ENCODE assay signal across 16 cellular contexts in the genomic region with DNA sequence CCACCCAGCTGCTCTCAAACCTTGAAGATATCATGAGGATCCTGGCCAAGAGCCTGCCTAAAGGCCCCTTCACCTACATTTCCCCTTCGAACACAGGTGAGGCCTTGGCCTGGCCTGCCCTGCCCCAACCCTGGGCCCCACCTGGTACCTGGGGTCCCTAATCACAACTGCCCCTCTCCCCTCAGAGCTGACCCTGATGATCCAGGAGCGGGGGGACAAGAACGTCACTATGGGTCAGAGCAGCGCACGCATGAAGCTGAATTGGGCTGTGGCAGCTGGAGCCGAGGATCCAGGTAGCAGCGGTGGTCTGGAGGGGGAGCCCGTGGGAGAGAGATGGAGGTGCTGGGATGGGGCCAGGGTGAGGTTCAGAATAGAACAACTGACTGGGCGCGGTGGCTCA. TPM values are rescaled to one million over a fixed set of nuclear protein-coding genes. Genes with fewer than 3 reads are reported as not detected.
DNase-seq lines count a peak whose midpoint lies in the region; ATAC-seq and TF ChIP-seq lines count a peak whose summit lies in the region.
"Had no signal": no experiment of that assay in that cellular context is flagged by ENCODE, and none has a peak within 500 bp of the region (broad histone marks: within the 10 kb centered on the region; RNA-seq: fewer than 3 reads in every experiment).

No MANE protein-coding gene starts in this region.

- TF ChIP-seq EP300 in gastroesophageal sphincter (IDR thresholded peaks at IDR 0.05), result no peak

- DNase-seq in activated CD4-positive, alpha-beta T cell treated with anti-CD3 and anti-CD28 coated beads, Interleukin-2, amount 10 ng/mL, durations not matched to agents 7 days and 5 days, result no peak
- DNase-seq in activated CD4-positive, alpha-beta T cell treated with anti-CD3 and anti-CD28 coated beads, Interleukin-2, amount 50 U/mL, for 48 hours, result no peak
- DNase-seq in GM13976 (ENCODE audit: low spot score), result peak; percentile 13
- peak in 1 of 2 donors; percentile 8 for DNase-seq in central memory CD8-positive, alpha-beta T cell (ENCODE audit: low spot score in 2 of 2)
- no peak for DNase-seq in osteocyte (ENCODE audit: extremely low spot score, unreplicated experiment)
- DNase-seq in NCI-H1694 (lab: John Stamatoyannopoulos, UW), result no peak
- DNase-seq: adrenal gland, Caco-2, GDM1, NCI-H146, right cardiac atrium, SJCRH30 had no signal

- no peak overlapping the region for H3K27ac ChIP-seq in gastroesophageal sphincter
- H3K27ac ChIP-seq: adrenal gland, SJCRH30, tibial nerve had no signal

- CTCF ChIA-PET in activated CD4-positive, alpha-beta T cell treated with anti-CD3 and anti-CD28 coated beads, Interleukin-2, amount 10 ng/mL, durations not matched to agents 7 days and 5 days (lab: Charles Lee), result interaction anchor here (1.0 to 1.2 kb wide), 2 partner anchors 9 to 20 kb away, joined by 3 to 6 read pairs; partner anchors contain the start of gene ADGRE5

- H3K9me3 Mint-ChIP-seq in activated CD4-positive, alpha-beta T cell treated with anti-CD3 and anti-CD28 coated beads, Interleukin-2, amount 10 ng/mL, durations not matched to agents 7 days and 5 days, result no peaks in the 10 kb centered on the region
- H3K9me3 Mint-ChIP-seq in central memory CD8-positive, alpha-beta T cell, result no peaks in the 10 kb centered on the region
- no peaks in the 10 kb centered on the region for H3K9me3 Mint-ChIP-seq in osteocyte (ENCODE audit: unreplicated experiment)
- H3K9me3 Mint-ChIP-seq: neural crest cell had no signal

- TF ChIP-seq CTCF in GM13976 (IDR thresholded peaks at IDR 0.05; ENCODE audit: borderline replicate concordance, control extremely low read depth, extremely low read depth, insufficient read depth, missing control alignments) (no peak), osteocyte (IDR thresholded peaks at IDR 0.05) (no peak), gastroesophageal sphincter (IDR thresholded peaks at IDR 0.05) (no peak)

- H3K27me3 ChIP-seq in gastroesophageal sphincter, result no peaks in the 10 kb centered on the region
- H3K27me3 ChIP-seq: adrenal gland, SJCRH30, tibial nerve had no signal

- H3K36me3 Mint-ChIP-seq in activated CD4-positive, alpha-beta T cell treated with anti-CD3 and anti-CD28 coated beads, Interleukin-2, amount 10 ng/mL, durations not matched to agents 7 days and 5 days (ENCODE audit: low read depth), result peaks cover 64% of the 10 kb centered on the region
- H3K36me3 Mint-ChIP-seq in central memory CD8-positive, alpha-beta T cell (ENCODE audit: insufficient read depth), result peaks cover 91% of the 10 kb centered on the region
- no peaks in the 10 kb centered on the region for H3K36me3 Mint-ChIP-seq in osteocyte (ENCODE audit: unreplicated experiment)

- no peaks in the 10 kb centered on the region for H3K9me3 ChIP-seq in gastroesophageal sphincter
- H3K9me3 ChIP-seq: adrenal gland, Caco-2, SJCRH30, tibial nerve had no signal

- H3K4me3 ChIP-seq in gastroesophageal sphincter, result no peak overlapping the region
- H3K4me3 ChIP-seq: adrenal gland, SJCRH30, tibial nerve had no signal

- in situ Hi-C loops in GM13976 (cut with MboI; ENCODE audit: low sequenced_read_pairs, unreplicated experiment), result no loop called here

- peak overlapping the region; percentile 60 for H3K27ac Mint-ChIP-seq in activated CD4-positive, alpha-beta T cell treated with anti-CD3 and anti-CD28 coated beads, Interleukin-2, amount 10 ng/mL, durations not matched to agents 7 days and 5 days
- peak overlapping the region; percentile 89 for H3K27ac Mint-ChIP-seq in central memory CD8-positive, alpha-beta T cell (ENCODE audit: low read depth)
- H3K27ac Mint-ChIP-seq in osteocyte (ENCODE audit: unreplicated experiment), result peak overlapping the region; percentile 62

- H3K4me1 ChIP-seq in gastroesophageal sphincter, result peaks cover 0 to 11% (median 0%) of the 10 kb centered on the region in 3 donors
- H3K4me1 ChIP-seq: Caco-2, SJCRH30 had no signal

- POLR2A ChIA-PET in activated CD4-positive, alpha-beta T cell treated with anti-CD3 and anti-CD28 coated beads, Interleukin-2, amount 10 ng/mL, durations not matched to agents 7 days and 5 days (lab: Charles Lee), result interaction anchor here (1.0 kb wide), 1 partner anchor 40 kb away, joined by 3 read pairs; no protein-coding TSS in a partner anchor

- TF ChIP-seq POLR2A in gastroesophageal sphincter (IDR thresholded peaks at IDR 0.05), result no peak

- ATAC-seq in central memory CD8-positive, alpha-beta T cell (replicated peaks; ENCODE audit: extremely low read depth, poor library complexity, severe bottlenecking), result no peak
- no peak for ATAC-seq in esophagus mucosa
- no peak for ATAC-seq in gastroesophageal sphincter
- ATAC-seq: right cardiac atrium had no signal

- no peaks in the 10 kb centered on the region for H3K27me3 Mint-ChIP-seq in activated CD4-positive, alpha-beta T cell treated with anti-CD3 and anti-CD28 coated beads, Interleukin-2, amount 10 ng/mL, durations not matched to agents 7 days and 5 days
- no peaks in the 10 kb centered on the region for H3K27me3 Mint-ChIP-seq in central memory CD8-positive, alpha-beta T cell
- H3K27me3 Mint-ChIP-seq in osteocyte (ENCODE audit: unreplicated experiment), result peaks cover 2% of the 10 kb centered on the region

- peaks cover 18% of the 10 kb centered on the region for H3K4me1 Mint-ChIP-seq in activated CD4-positive, alpha-beta T cell treated with anti-CD3 and anti-CD28 coated beads, Interleukin-2, amount 10 ng/mL, durations not matched to agents 7 days and 5 days
- peaks cover 21% of the 10 kb centered on the region for H3K4me1 Mint-ChIP-seq in central memory CD8-positive, alpha-beta T cell
- H3K4me1 Mint-ChIP-seq in osteocyte (ENCODE audit: unreplicated experiment), result peaks cover 17% of the 10 kb centered on the region

- H3K4me3 Mint-ChIP-seq in activated CD4-positive, alpha-beta T cell treated with anti-CD3 and anti-CD28 coated beads, Interleukin-2, amount 10 ng/mL, durations not matched to agents 7 days and 5 days, result no peak overlapping the region
- H3K4me3 Mint-ChIP-seq in central memory CD8-positive, alpha-beta T cell, result peak overlapping the region; percentile 18
- H3K4me3 Mint-ChIP-seq in osteocyte (ENCODE audit: unreplicated experiment), result no peak overlapping the region
- H3K4me3 Mint-ChIP-seq: neural crest cell had no signal

- H3K36me3 ChIP-seq in gastroesophageal sphincter, result peaks cover 0 to 71% of the 10 kb centered on the region in 2 donors

- WGBS in gastroesophageal sphincter (ENCODE audit: low coverage in 1 of 2), 2 donors, result 94% methylated on average over 3 of the region's 10 CpGs; no CpG with 5 or more reads in 1 of the 2 donors

RNA-seq across cellular contexts. Expression of gene DDX39A, which starts 17.7 kb away (rescaled TPM):
- 100 to 1,000 TPM; 232 to 269 TPM for total RNA-seq in activated CD4-positive, alpha-beta T cell treated with anti-CD3 and anti-CD28 coated beads, Interleukin-2, amount 10 ng/mL, durations not matched to agents 7 days and 5 days
- 66.0 and 71.0 TPM in 2 replicates for total RNA-seq in osteocyte
- 59.6 TPM for total RNA-seq in esophagus mucosa
- 10 to 100 TPM; 31.4 to 55.5 (median 43.4) TPM for total RNA-seq in gastroesophageal sphincter

RNA-seq across cellular contexts. Expression of gene ADGRE5, which starts 20.2 kb away (rescaled TPM):
- total RNA-seq in activated CD4-positive, alpha-beta T cell treated with anti-CD3 and anti-CD28 coated beads, Interleukin-2, amount 10 ng/mL, durations not matched to agents 7 days and 5 days, result 100 to 1,000 TPM; 304 to 310 TPM
- 2.0 and 2.1 TPM in 2 replicates for total RNA-seq in osteocyte
- total RNA-seq in esophagus mucosa, result 4.8 TPM
- 10 to 100 TPM; 47.7 to 86.7 (median 66.1) TPM for total RNA-seq in gastroesophageal sphincter

RNA-seq across cellular contexts. Expression of gene PKN1, which starts 31.6 kb away (rescaled TPM):
- total RNA-seq in activated CD4-positive, alpha-beta T cell treated with anti-CD3 and anti-CD28 coated beads, Interleukin-2, amount 10 ng/mL, durations not matched to agents 7 days and 5 days, result 100 to 1,000 TPM; 238 to 242 TPM
- total RNA-seq in osteocyte (151 and 162 TPM in 2 replicates), esophagus mucosa (10.5 TPM), gastroesophageal sphincter (100 to 1,000 TPM in 3 of 4 donors, 10 to 100 TPM in 1; 98.2 to 286 (median 139) TPM)
